15 cellular contexts compared by ENCODE assay signal in the genomic region with DNA sequence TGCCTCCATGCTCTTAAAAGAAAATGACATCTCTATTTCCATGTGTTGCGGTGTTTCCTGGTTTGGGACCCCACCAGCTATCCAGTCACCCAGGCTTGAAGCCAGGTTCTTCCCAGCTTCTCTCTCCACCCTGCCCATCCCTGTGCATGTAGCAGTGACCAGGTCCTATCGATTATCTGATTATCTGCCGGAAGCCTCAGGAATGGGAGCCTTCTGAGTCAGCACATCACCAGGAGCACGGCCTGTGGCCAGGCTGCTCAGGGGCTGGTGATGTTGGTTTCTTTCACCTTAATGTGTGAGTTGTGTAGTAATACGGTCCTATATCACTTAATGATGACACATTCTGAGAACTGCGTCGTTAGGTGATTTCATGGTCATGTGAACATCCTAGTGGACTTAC. TPM values are rescaled to one million over a fixed set of nuclear protein-coding genes. Genes with fewer than 3 reads are reported as not detected.
DNase-seq lines count a peak whose midpoint lies in the region; FAIRE-seq and TF ChIP-seq lines count a peak whose summit lies in the region.
"Had no signal": no experiment of that assay in that cellular context is flagged by ENCODE, and none has a peak within 500 bp of the region (broad histone marks: within the 10 kb centered on the region; RNA-seq: fewer than 3 reads in every experiment).

No MANE protein-coding gene starts in this region.

- H3K36me3 Mint-ChIP-seq in brain, result peaks cover 5% of the 10 kb centered on the region

- no peaks in the 10 kb centered on the region for H3K9me3 Mint-ChIP-seq in brain
- H3K9me3 Mint-ChIP-seq: CD4-positive, alpha-beta T cell; H9 had no signal

- peaks cover 54% of the 10 kb centered on the region for H3K4me1 Mint-ChIP-seq in brain

- no peak for TF ChIP-seq POLR2A in GM12891 (IDR thresholded peaks at IDR 0.05; ENCODE audit: low read depth, low read length)

- H3K27ac Mint-ChIP-seq in brain, result peak overlapping the region in 4 of 5 experiments; percentile 29 to 73 (median 62)
- H3K27ac Mint-ChIP-seq: CD4-positive, alpha-beta T cell; H9 had no signal

- DNase-seq in GM12891 (ENCODE audit: insufficient read length, low spot score), result no peak
- DNase-seq in SK-N-DZ (ENCODE audit: low spot score), result peak; percentile 33
- DNase-seq in mucosa of gallbladder (ENCODE audit: low spot score), result peak; percentile 74
- no peak for DNase-seq in stimulated activated CD8-positive, alpha-beta memory T cell treated with anti-CD3 and anti-CD28 coated beads, Interleukin-4, amount 100 ng/mL, for 48 hours
- DNase-seq in DMS53 treated with DMSO at 0.1 percent for 48 hours (lab: John Stamatoyannopoulos, UW; ENCODE audit: unreplicated experiment), result no peak
- DNase-seq in activated CD4-positive, alpha-beta T cell treated with anti-CD3 and anti-CD28 coated beads for 48 hours, result no peak
- DNase-seq in amygdala (lab: John Stamatoyannopoulos, UW), result no peak
- DNase-seq: DMS79, GOT3 had no signal

- no peak for TF ChIP-seq CTCF in brain (conservative IDR thresholded peaks at IDR 0.05)

- H3K27me3 Mint-ChIP-seq in brain, result peaks cover 3% of the 10 kb centered on the region
- H3K27me3 Mint-ChIP-seq: CD4-positive, alpha-beta T cell had no signal

- H3K4me3 Mint-ChIP-seq in brain, result no peak overlapping the region
- H3K4me3 Mint-ChIP-seq: CD4-positive, alpha-beta T cell; H9 had no signal

- FAIRE-seq in GM12891 (lab: Jason Lieb, UNC), result peak; percentile 77
- FAIRE-seq: D721Med had no signal

TF ChIP-seq in GM12891, 5 proteins besides CTCF, POLR2A, EP300 and RAD21:
- no peak for TF ChIP-seq SPI1 (IDR thresholded peaks at IDR 0.05; ENCODE audit: low read depth, low read length)
- TF ChIP-seq PAX5 (IDR thresholded peaks at IDR 0.05; ENCODE audit: insufficient read depth, low read length, severe bottlenecking), result no peak
- TF ChIP-seq TAF1 (IDR thresholded peaks at IDR 0.05; ENCODE audit: low read depth, low read length), result no peak
- TF ChIP-seq POU2F2 (IDR thresholded peaks at IDR 0.05; ENCODE audit: low read depth, low read length), result no peak
- TF ChIP-seq POLR2AphosphoS5 (IDR thresholded peaks at IDR 0.05; ENCODE audit: low read depth, low read length), result no peak

RNA-seq across cellular contexts. Expression of gene PPP1R37, which starts 33.7 kb away (rescaled TPM):
- 9.5 TPM for polyA plus RNA-seq in GM12891 (2012; ENCODE audit: low read depth, missing spikeins)
- polyA plus RNA-seq in SK-N-DZ (2014; cell fraction: cytosol; rRNA removed), result 22.6 and 24.6 TPM in 2 replicates
- polyA plus RNA-seq in SK-N-DZ (2014; cell fraction: nucleus; rRNA removed), result 87.5 and 92.9 TPM in 2 replicates
- 59.2 TPM for polyA plus RNA-seq in brain (ENCODE audit: insufficient read depth, low read depth, low replicate concordance)
- 83.4 TPM for total RNA-seq in mucosa of gallbladder

RNA-seq across cellular contexts. Expression of gene NKPD1, which starts 34.1 kb away (rescaled TPM):
- polyA plus RNA-seq in GM12891 (2012; ENCODE audit: low read depth, missing spikeins), result 0.05 TPM
- 0.09 TPM in 1 of 2 replicates, not detected in the other for polyA plus RNA-seq in SK-N-DZ (2014; cell fraction: cytosol; rRNA removed)
- polyA plus RNA-seq in SK-N-DZ (2014; cell fraction: nucleus; rRNA removed), result 0.71 and 0.88 TPM in 2 replicates
- 0.42 TPM for polyA plus RNA-seq in brain (ENCODE audit: insufficient read depth, low read depth, low replicate concordance)
- 0.52 TPM for total RNA-seq in mucosa of gallbladder
- total RNA-seq: A172 had no signal

RNA-seq across cellular contexts. Expression of gene GEMIN7, which starts 47.6 kb away (rescaled TPM):
- polyA plus RNA-seq in GM12891 (2012; ENCODE audit: low read depth, missing spikeins), result 43.2 TPM
- polyA plus RNA-seq in SK-N-DZ (2014; cell fraction: cytosol; rRNA removed), result 38.4 and 53.2 TPM in 2 replicates
- polyA plus RNA-seq in SK-N-DZ (2014; cell fraction: nucleus; rRNA removed), result 35.6 and 41.8 TPM in 2 replicates
- polyA plus RNA-seq in brain (ENCODE audit: insufficient read depth, low read depth, low replicate concordance), result 20.6 TPM
- total RNA-seq in mucosa of gallbladder, result 25.2 TPM

RNA-seq across cellular contexts. Expression of gene ZNF296, which starts 50.4 kb away (rescaled TPM):
- 6.5 TPM for polyA plus RNA-seq in GM12891 (2012; ENCODE audit: low read depth, missing spikeins)
- polyA plus RNA-seq in SK-N-DZ (2014; cell fraction: cytosol; rRNA removed), result 0.08 and 1.2 TPM in 2 replicates
- 1.1 and 1.8 TPM in 2 replicates for polyA plus RNA-seq in SK-N-DZ (2014; cell fraction: nucleus; rRNA removed)
- 2.1 TPM for polyA plus RNA-seq in brain (ENCODE audit: insufficient read depth, low read depth, low replicate concordance)
- 2.3 TPM for total RNA-seq in mucosa of gallbladder
- total RNA-seq: A172, Daoy had no signal

RNA-seq across cellular contexts. Expression of gene TRAPPC6A, which starts 51.4 kb away (rescaled TPM):
- polyA plus RNA-seq in GM12891 (2012; ENCODE audit: low read depth, missing spikeins), result 106 TPM
- polyA plus RNA-seq in SK-N-DZ (2014; cell fraction: cytosol; rRNA removed), result 54.8 and 79.2 TPM in 2 replicates
- polyA plus RNA-seq in SK-N-DZ (2014; cell fraction: nucleus; rRNA removed), result 44.0 and 72.4 TPM in 2 replicates
- 69.4 TPM for polyA plus RNA-seq in brain (ENCODE audit: insufficient read depth, low read depth, low replicate concordance)
- total RNA-seq in mucosa of gallbladder, result 26.8 TPM

Comparison
In these comparisons a context has a peak if more than half of its experiments do, and no peak if none do; other contexts are left out.
1. DNase-seq: peak in SK-N-DZ (single experiment) and mucosa of gallbladder (single experiment); none in GM12891 (single experiment), stimulated activated CD8-positive, alpha-beta memory T cell treated with anti-CD3 and anti-CD28 coated beads, Interleukin-4, amount 100 ng/mL, for 48 hours (single experiment), DMS53 treated with DMSO at 0.1 percent for 48 hours (single experiment), activated CD4-positive, alpha-beta T cell treated with anti-CD3 and anti-CD28 coated beads for 48 hours (single experiment) and amygdala (0 of 56).